In genomic region chr7:46480619-46481018, GRCh38 we compare ENCODE assay signal across 29 cellular contexts.
"Had no signal": no experiment of that assay in that cellular context is flagged by ENCODE, and none has a peak within 500 bp of the region (broad histone marks: within the 10 kb centered on the region; RNA-seq: fewer than 3 reads in every experiment).

No MANE protein-coding gene starts in this region.

- H3K4me3 ChIP-seq: ovary, psoas muscle, right lobe of liver, sigmoid colon, suprapubic skin, testis, tibial artery, transverse colon, upper lobe of right lung, uterus had no signal

- H3K27ac ChIP-seq: ovary, parathyroid adenoma, psoas muscle, right lobe of liver, sigmoid colon, suprapubic skin, testis, tibial artery, transverse colon, upper lobe of right lung, uterus had no signal

- H3K36me3 Mint-ChIP-seq: natural killer cell treated with Interleukin-12 subunit alpha and Interleukin-12 subunit beta and Interleukin-15 and Interleukin-18, amount 100 ng/mL, for 72 hours; stimulated activated effector memory CD8-positive, alpha-beta T cell treated with anti-CD3 and anti-CD28 coated beads, Interleukin-12 subunit alpha, Interleukin-12 subunit beta, amount 100 ng/mL, for 72 hours; stimulated activated naive B cell treated with anti-CD40 and anti-IgM and Interleukin-4, amounts not matched to agents 10 μg/mL and 1 μg/mL and 100 μg/mL, for 72 hours; type B pancreatic cell had no signal

- H3K36me3 ChIP-seq: ovary, right lobe of liver, sigmoid colon, suprapubic skin, tibial artery, transverse colon, upper lobe of right lung, uterus had no signal

- H3K4me1 ChIP-seq: parathyroid adenoma, psoas muscle, right lobe of liver, sigmoid colon, suprapubic skin, testis, transverse colon, upper lobe of right lung, uterus had no signal

- H3K4me1 Mint-ChIP-seq: naive thymus-derived CD8-positive, alpha-beta T cell; nephron progenitor cell; neural crest cell; stimulated activated effector memory CD8-positive, alpha-beta T cell treated with anti-CD3 and anti-CD28 coated beads, Interleukin-12 subunit alpha, Interleukin-12 subunit beta, amount 100 ng/mL, for 72 hours; stimulated activated naive B cell treated with anti-CD40 and anti-IgM and Interleukin-4, amounts not matched to agents 10 μg/mL and 1 μg/mL and 100 μg/mL, for 72 hours had no signal

- H3K4me3 Mint-ChIP-seq: naive thymus-derived CD8-positive, alpha-beta T cell; natural killer cell treated with Interleukin-12 subunit alpha and Interleukin-12 subunit beta and Interleukin-15 and Interleukin-18, amount 100 ng/mL, for 72 hours; nephron progenitor cell; neural crest cell; stimulated activated effector memory CD8-positive, alpha-beta T cell treated with anti-CD3 and anti-CD28 coated beads, Interleukin-12 subunit alpha, Interleukin-12 subunit beta, amount 100 ng/mL, for 72 hours; stimulated activated naive B cell treated with anti-CD40 and anti-IgM and Interleukin-4, amounts not matched to agents 10 μg/mL and 1 μg/mL and 100 μg/mL, for 72 hours; stimulated activated naive CD8-positive, alpha-beta T cell treated with anti-CD3 and anti-CD28 coated beads, Interleukin-15, Interleukin-2, amounts not matched to agents 100 ng/mL and 50 ng/mL, for 24 hours; type B pancreatic cell had no signal

- H3K9me3 ChIP-seq: ovary, psoas muscle, right lobe of liver, suprapubic skin, testis, tibial artery, transverse colon, upper lobe of right lung, uterus had no signal

- ATAC-seq: naive thymus-derived CD8-positive, alpha-beta T cell; natural killer cell treated with Interleukin-12 subunit alpha and Interleukin-12 subunit beta and Interleukin-15 and Interleukin-18, amount 100 ng/mL, for 72 hours; psoas muscle; right lobe of liver; stimulated activated effector memory CD8-positive, alpha-beta T cell treated with anti-CD3 and anti-CD28 coated beads, Interleukin-12 subunit alpha, Interleukin-12 subunit beta, amount 100 ng/mL, for 72 hours; stimulated activated naive B cell treated with anti-CD40 and anti-IgM and Interleukin-4, amounts not matched to agents 10 μg/mL and 1 μg/mL and 100 μg/mL, for 72 hours; upper lobe of right lung had no signal

- H3K27ac Mint-ChIP-seq: naive thymus-derived CD8-positive, alpha-beta T cell; natural killer cell treated with Interleukin-12 subunit alpha and Interleukin-12 subunit beta and Interleukin-15 and Interleukin-18, amount 100 ng/mL, for 72 hours; nephron progenitor cell; progenitor cell of endocrine pancreas; stimulated activated effector memory CD8-positive, alpha-beta T cell treated with anti-CD3 and anti-CD28 coated beads, Interleukin-12 subunit alpha, Interleukin-12 subunit beta, amount 100 ng/mL, for 72 hours; stimulated activated naive B cell treated with anti-CD40 and anti-IgM and Interleukin-4, amounts not matched to agents 10 μg/mL and 1 μg/mL and 100 μg/mL, for 72 hours; stimulated activated naive CD8-positive, alpha-beta T cell treated with anti-CD3 and anti-CD28 coated beads, Interleukin-15, Interleukin-2, amounts not matched to agents 100 ng/mL and 50 ng/mL, for 24 hours; type B pancreatic cell had no signal

- H3K9ac ChIP-seq: parathyroid adenoma had no signal

- DNase-seq: naive thymus-derived CD8-positive, alpha-beta T cell; nephron progenitor cell; occipital lobe; ovary; psoas muscle; right cardiac atrium; right lobe of liver; sigmoid colon; small intestine; stimulated activated CD4-positive, alpha-beta T cell treated with anti-CD3 and anti-CD28 coated beads, Interleukin-15, amount 100 ng/mL, for 24 hours; stimulated activated CD4-positive, alpha-beta T cell treated with anti-CD3 and anti-CD28 coated beads, Interleukin-2, amount 100 ng/mL, for 24 hours; stimulated activated CD4-positive, alpha-beta T cell treated with anti-CD3 and anti-CD28 coated beads, Interleukin-2, amount 100 ng/mL, for 48 hours; stimulated activated CD4-positive, alpha-beta T cell treated with anti-CD3 and anti-CD28 coated beads, Interleukin-4, amount 100 ng/mL, for 24 hours; stimulated activated naive B cell treated with anti-CD40 and anti-IgM and Interleukin-4, amounts not matched to agents 10 μg/mL and 1 μg/mL and 100 μg/mL, for 72 hours; stimulated activated naive CD4-positive, alpha-beta T cell treated with Interleukin-2 at 50 U/mL for 16 hours; substantia nigra; testis; tibial artery; transverse colon; upper lobe of right lung; uterus had no signal

- H3K27me3 ChIP-seq: ovary, right lobe of liver, sigmoid colon, suprapubic skin, testis, tibial artery, transverse colon, upper lobe of right lung, uterus had no signal

- H2AFZ ChIP-seq: parathyroid adenoma had no signal

- H3K27me3 Mint-ChIP-seq: naive thymus-derived CD8-positive, alpha-beta T cell; natural killer cell treated with Interleukin-12 subunit alpha and Interleukin-12 subunit beta and Interleukin-15 and Interleukin-18, amount 100 ng/mL, for 72 hours; progenitor cell of endocrine pancreas; stimulated activated naive B cell treated with anti-CD40 and anti-IgM and Interleukin-4, amounts not matched to agents 10 μg/mL and 1 μg/mL and 100 μg/mL, for 72 hours; stimulated activated naive CD8-positive, alpha-beta T cell treated with anti-CD3 and anti-CD28 coated beads, Interleukin-15, Interleukin-2, amounts not matched to agents 100 ng/mL and 50 ng/mL, for 24 hours; type B pancreatic cell had no signal
